Comparison of ENCODE assay signal across 1 cellular context in genomic region chr3:141789281-141789680, GRCh38.
TF ChIP-seq lines count a peak whose summit lies in the region.

No MANE protein-coding gene starts in this region.

TF ChIP-seq in HCT116, 20 proteins besides CTCF, POLR2A, EP300 and RAD21:
- TF ChIP-seq FOSL1 (IDR thresholded peaks at IDR 0.05; ENCODE audit: low read depth) (no peak), YY1 (IDR thresholded peaks at IDR 0.05; ENCODE audit: extremely low read depth, insufficient replicate concordance, low read depth, low read length) (no peak), JUND (IDR thresholded peaks at IDR 0.05) (no peak), SP1 (IDR thresholded peaks at IDR 0.05; ENCODE audit: low read depth) (no peak), CEBPB (IDR thresholded peaks at IDR 0.05; ENCODE audit: low read depth) (no peak), ZNF274 (IDR thresholded peaks at IDR 0.05; ENCODE audit: low read depth, low read length) (no peak), SIN3A (IDR thresholded peaks at IDR 0.05; ENCODE audit: low read depth) (no peak), ZFX (IDR thresholded peaks at IDR 0.05) (no peak), EZH2phosphoT487 (IDR thresholded peaks at IDR 0.05; ENCODE audit: borderline replicate concordance) (no peak), CBX3 (IDR thresholded peaks at IDR 0.05; ENCODE audit: low read depth) (no peak), EGR1 (IDR thresholded peaks at IDR 0.05; ENCODE audit: low read depth) (no peak), POLR2AphosphoS5 (IDR thresholded peaks at IDR 0.05; ENCODE audit: low read depth, low read length) (no peak), REST (IDR thresholded peaks at IDR 0.05; ENCODE audit: low read depth) (no peak), ELF1 (IDR thresholded peaks at IDR 0.05; ENCODE audit: borderline replicate concordance, low read depth) (no peak), EZH2 (IDR thresholded peaks at IDR 0.05) (no peak), ATF3 (IDR thresholded peaks at IDR 0.05) (no peak), SRF (IDR thresholded peaks at IDR 0.05; ENCODE audit: low read depth) (no peak), TCF7L2 (IDR thresholded peaks at IDR 0.05; ENCODE audit: borderline replicate concordance, extremely low read depth, insufficient read depth, insufficient read length) (no peak)
- TF ChIP-seq, protein P1, sequence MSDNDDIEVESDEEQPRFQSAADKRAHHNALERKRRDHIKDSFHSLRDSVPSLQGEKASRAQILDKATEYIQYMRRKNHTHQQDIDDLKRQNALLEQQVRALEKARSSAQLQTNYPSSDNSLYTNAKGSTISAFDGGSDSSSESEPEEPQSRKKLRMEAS (IDR thresholded peaks at IDR 0.05): no peak
- TF ChIP-seq, protein P2, sequence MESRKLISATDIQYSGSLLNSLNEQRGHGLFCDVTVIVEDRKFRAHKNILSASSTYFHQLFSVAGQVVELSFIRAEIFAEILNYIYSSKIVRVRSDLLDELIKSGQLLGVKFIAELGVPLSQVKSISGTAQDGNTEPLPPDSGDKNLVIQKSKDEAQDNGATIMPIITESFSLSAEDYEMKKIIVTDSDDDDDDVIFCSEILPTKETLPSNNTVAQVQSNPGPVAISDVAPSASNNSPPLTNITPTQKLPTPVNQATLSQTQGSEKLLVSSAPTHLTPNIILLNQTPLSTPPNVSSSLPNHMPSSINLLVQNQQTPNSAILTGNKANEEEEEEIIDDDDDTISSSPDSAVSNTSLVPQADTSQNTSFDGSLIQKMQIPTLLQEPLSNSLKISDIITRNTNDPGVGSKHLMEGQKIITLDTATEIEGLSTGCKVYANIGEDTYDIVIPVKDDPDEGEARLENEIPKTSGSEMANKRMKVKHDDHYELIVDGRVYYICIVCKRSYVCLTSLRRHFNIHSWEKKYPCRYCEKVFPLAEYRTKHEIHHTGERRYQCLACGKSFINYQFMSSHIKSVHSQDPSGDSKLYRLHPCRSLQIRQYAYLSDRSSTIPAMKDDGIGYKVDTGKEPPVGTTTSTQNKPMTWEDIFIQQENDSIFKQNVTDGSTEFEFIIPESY (IDR thresholded peaks at IDR 0.05; ENCODE audit: extremely low read depth, insufficient replicate concordance, low read length): no peak
